In genomic region chr17:67359960-67360817, GRCh38 we compare ENCODE assay signal across 8 cellular contexts. TPM values are rescaled to one million over a fixed set of nuclear protein-coding genes. Genes with fewer than 3 reads are reported as not detected.
DNase-seq lines count a peak whose midpoint lies in the region; ATAC-seq, FAIRE-seq and TF ChIP-seq lines count a peak whose summit lies in the region.

No MANE protein-coding gene starts in this region.

- TF ChIP-seq POLR2A in GM12892 (IDR thresholded peaks at IDR 0.05; ENCODE audit: low read depth, low read length), result no peak

- FAIRE-seq in GM12892 (lab: Jason Lieb, UNC), result no peak

- H3K4me3 ChIP-seq in GM12875 (ENCODE audit: low read depth, low read length), result no peak overlapping the region

- DNase-seq in NCI-H510A (lab: John Stamatoyannopoulos, UW) (peak; percentile 4), kidney tubule cell (ENCODE audit: low spot score) (peak; percentile 28), cortex of kidney (lab: John Stamatoyannopoulos, UW) (no peak), GM12892 (ENCODE audit: insufficient read length) (no peak)
- DNase-seq in activated naive CD4-positive, alpha-beta T cell treated with anti-CD3 and anti-CD28 coated beads, Interleukin-2, amount 50 U/mL, for 16 hours, result peak; percentile 30

- ATAC-seq in GM21619 (IDR thresholded peaks at IDR 0.05; ENCODE audit: unreplicated experiment) (no peak), GM18502 (IDR thresholded peaks at IDR 0.05; ENCODE audit: poor library complexity, unreplicated experiment) (no peak)

- peak; percentile 22; the same call in 1 of the 2 replicates for TF ChIP-seq CTCF in GM12875 (IDR thresholded peaks at IDR 0.05; ENCODE audit: borderline replicate concordance, insufficient read depth, low read depth, low read length)

RNA-seq across cellular contexts. Expression of gene PSMD12, which starts 6.2 kb away (rescaled TPM):
- 34.1 TPM for polyA plus RNA-seq in GM12892 (2012; ENCODE audit: missing spikeins)

RNA-seq across cellular contexts. Expression of gene PITPNC1, which starts 16.9 kb away (rescaled TPM):
- polyA plus RNA-seq in GM12892 (2012; ENCODE audit: missing spikeins), result 34.0 TPM

Comparison
In these comparisons a context has a peak if more than half of its experiments do, and no peak if none do; other contexts are left out.
1. DNase-seq: peak in NCI-H510A (single experiment), activated naive CD4-positive, alpha-beta T cell treated with anti-CD3 and anti-CD28 coated beads, Interleukin-2, amount 50 U/mL, for 16 hours (single experiment) and kidney tubule cell (single experiment); none in cortex of kidney (single experiment) and GM12892 (single experiment).